15 cellular contexts compared by ENCODE assay signal in the genomic region with DNA sequence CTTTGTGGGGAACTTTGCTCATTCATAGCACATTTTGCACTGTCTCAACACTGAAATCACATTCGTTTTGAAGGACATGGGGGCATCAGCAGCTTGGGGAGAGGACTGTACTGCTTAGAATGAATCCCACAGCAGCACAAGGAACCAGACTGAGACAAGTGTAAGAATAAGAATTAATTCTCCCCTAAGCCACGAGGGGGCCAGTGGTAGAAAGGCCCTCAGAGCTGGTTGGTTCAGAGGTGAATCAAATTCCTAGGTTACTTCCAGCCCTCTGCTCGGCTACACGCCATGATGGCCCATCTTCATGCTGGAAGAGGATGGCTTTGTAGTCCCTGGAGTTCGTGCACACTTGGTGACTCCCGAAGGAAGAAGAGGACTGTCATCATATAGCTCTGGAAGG. TPM values are rescaled to one million over a fixed set of nuclear protein-coding genes. Genes with fewer than 3 reads are reported as not detected.
DNase-seq lines count a peak whose midpoint lies in the region; ATAC-seq and TF ChIP-seq lines count a peak whose summit lies in the region.
"Had no signal": no experiment of that assay in that cellular context is flagged by ENCODE, and none has a peak within 500 bp of the region (broad histone marks: within the 10 kb centered on the region; RNA-seq: fewer than 3 reads in every experiment).

No MANE protein-coding gene starts in this region.

- H3K27ac ChIP-seq in transverse colon = no peak overlapping the region
- H3K27ac ChIP-seq: epithelial cell of prostate, SJCRH30 had no signal

- ATAC-seq in GM19328 (IDR thresholded peaks at IDR 0.05; ENCODE audit: unreplicated experiment) (peak; percentile 58), HG02884 (IDR thresholded peaks at IDR 0.05; ENCODE audit: unreplicated experiment) (no peak), GM18517 (IDR thresholded peaks at IDR 0.05; ENCODE audit: unreplicated experiment) (no peak)
- no peak for ATAC-seq in activated naive CD4-positive, alpha-beta T cell treated with anti-CD3 and anti-CD28 coated beads, Interleukin-2, amount 50 U/mL, for 72 hours

- H3K9me3 ChIP-seq in iPS-18c (ENCODE audit: control insufficient read depth, insufficient read depth, low read length) (no peaks in the 10 kb centered on the region), transverse colon (no peaks in the 10 kb centered on the region)
- H3K9me3 ChIP-seq: SJCRH30 had no signal

- intact Hi-C loops in transverse colon (cut with DNase I; ENCODE audit: low total_unique reads) = no loop called here

- TF ChIP-seq CTCF in transverse colon (IDR thresholded peaks at IDR 0.05) = peak in 1 of 5 experiments; percentile 2

- in situ Hi-C loops in transverse colon (cut with MboI; ENCODE audit: low pct_ligation_motif_present in 1 of 4, low pct_unique_long_range_greater_than_20kb in 1 of 4, low sequenced_read_pairs in 3 of 4) = no loop called here

- H3K36me3 Mint-ChIP-seq in activated naive CD4-positive, alpha-beta T cell treated with anti-CD3 and anti-CD28 coated beads, Interleukin-2, amount 50 U/mL, for 72 hours = no peaks in the 10 kb centered on the region

- H3K27ac Mint-ChIP-seq in activated naive CD4-positive, alpha-beta T cell treated with anti-CD3 and anti-CD28 coated beads, Interleukin-2, amount 50 U/mL, for 72 hours = no peak overlapping the region
- H3K27ac Mint-ChIP-seq: nephron had no signal

- H3K4me3 ChIP-seq in iPS-18c (ENCODE audit: insufficient read depth, low read depth, low read length) = 0 out of 2 replicates have a peak overlapping the region, but pooled peaks have one; percentile 5
- no peak overlapping the region for H3K4me3 ChIP-seq in transverse colon
- H3K4me3 ChIP-seq: SJCRH30 had no signal

- no peaks in the 10 kb centered on the region for H3K9me3 Mint-ChIP-seq in activated naive CD4-positive, alpha-beta T cell treated with anti-CD3 and anti-CD28 coated beads, Interleukin-2, amount 50 U/mL, for 72 hours
- H3K9me3 Mint-ChIP-seq: nephron had no signal

- H3K27me3 ChIP-seq in transverse colon = no peaks in the 10 kb centered on the region
- H3K27me3 ChIP-seq: SJCRH30 had no signal

- peaks cover 0 to 25% (median 8%) of the 10 kb centered on the region in 4 donors for H3K4me1 ChIP-seq in transverse colon
- H3K4me1 ChIP-seq: SJCRH30 had no signal

- no peaks in the 10 kb centered on the region for H3K36me3 ChIP-seq in transverse colon
- H3K36me3 ChIP-seq: SJCRH30 had no signal

- 48 to 67% methylated on average over 2 to 6 of the region's 6 CpGs for WGBS in transverse colon (ENCODE audit: low coverage in 1 of 2), 2 donors

- TF ChIP-seq POLR2A in transverse colon (IDR thresholded peaks at IDR 0.05) = no peak

- no peak for TF ChIP-seq EP300 in transverse colon (IDR thresholded peaks at IDR 0.05; ENCODE audit: low read depth)

- peak; percentile 58 for DNase-seq in DMS 273 (lab: John Stamatoyannopoulos, UW; ENCODE audit: unreplicated experiment)
- peak; percentile 38 for DNase-seq in RKO (ENCODE audit: low spot score)
- DNase-seq in activated naive CD4-positive, alpha-beta T cell treated with anti-CD3 and anti-CD28 coated beads, Interleukin-2, amount 50 U/mL, for 72 hours (ENCODE audit: low spot score in 2 of 2) = no peak
- no peak for DNase-seq in transverse colon
- DNase-seq: anterior cingulate cortex; NCI-H1694 treated with DMSO at 0.1 percent for 48 hours; SJCRH30; stimulated activated CD4-positive, alpha-beta T cell treated with anti-CD3 and anti-CD28 coated beads, Interleukin-15, amount 100 ng/mL, for 24 hours; stimulated activated naive CD4-positive, alpha-beta T cell had no signal

RNA-seq across cellular contexts. Expression of gene MC5R, which starts 12.0 kb away (rescaled TPM):
- total RNA-seq in activated naive CD4-positive, alpha-beta T cell treated with anti-CD3 and anti-CD28 coated beads, Interleukin-2, amount 50 U/mL, for 72 hours = not detected
- total RNA-seq in transverse colon = not detected
- total RNA-seq: SJCRH30 had no signal

Comparison
In these comparisons a context has a peak if more than half of its experiments do, and no peak if none do; other contexts are left out.
1. DNase-seq: peak in DMS 273 (single experiment) and RKO (single experiment); none in activated naive CD4-positive, alpha-beta T cell treated with anti-CD3 and anti-CD28 coated beads, Interleukin-2, amount 50 U/mL, for 72 hours (0 of 2) and transverse colon (single experiment).